Comparison of ENCODE assay signal across 1 cellular context in genomic region chr15:80070840-80071239, GRCh38.
TF ChIP-seq lines count a peak whose summit lies in the region.

No MANE protein-coding gene starts in this region.

TF ChIP-seq in HEK293, 187 proteins besides CTCF, POLR2A, EP300 and RAD21 (continued from another document):
- TF ChIP-seq, protein P1, sequence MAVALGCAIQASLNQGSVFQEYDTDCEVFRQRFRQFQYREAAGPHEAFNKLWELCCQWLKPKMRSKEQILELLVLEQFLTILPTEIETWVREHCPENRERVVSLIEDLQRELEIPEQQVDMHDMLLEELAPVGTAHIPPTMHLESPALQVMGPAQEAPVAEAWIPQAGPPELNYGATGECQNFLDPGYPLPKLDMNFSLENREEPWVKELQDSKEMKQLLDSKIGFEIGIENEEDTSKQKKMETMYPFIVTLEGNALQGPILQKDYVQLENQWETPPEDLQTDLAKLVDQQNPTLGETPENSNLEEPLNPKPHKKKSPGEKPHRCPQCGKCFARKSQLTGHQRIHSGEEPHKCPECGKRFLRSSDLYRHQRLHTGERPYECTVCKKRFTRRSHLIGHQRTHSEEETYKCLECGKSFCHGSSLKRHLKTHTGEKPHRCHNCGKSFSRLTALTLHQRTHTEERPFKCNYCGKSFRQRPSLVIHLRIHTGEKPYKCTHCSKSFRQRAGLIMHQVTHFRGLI (tag by site-specific recombination; IDR thresholded peaks at IDR 0.05): 0 out of 2 replicates have a peak, but pooled peaks have one; percentile 50
- TF ChIP-seq PRDM6 (tag by site-specific recombination; IDR thresholded peaks at IDR 0.05): peak; percentile 46
- 0 out of 2 replicates have a peak, but pooled peaks have one; percentile 50 for TF ChIP-seq ZBTB17 (tag by site-specific recombination; IDR thresholded peaks at IDR 0.05)
